15 cellular contexts compared by ENCODE assay signal in genomic region chr11:95341246-95341645, GRCh38.
A peak's percentile ranks its signal among the peaks of the same experiment; 100 is the strongest.
DNase-seq lines count a peak whose midpoint lies in the region; ATAC-seq and TF ChIP-seq lines count a peak whose summit lies in the region.
"Had no signal": no experiment of that assay in that cellular context is flagged by ENCODE, and none has a peak within 500 bp of the region (broad histone marks: within the 10 kb centered on the region; RNA-seq: fewer than 3 reads in every experiment).

No MANE protein-coding gene starts in this region.

- peak overlapping the region; percentile 97 for H3K27ac ChIP-seq in hepatocyte
- H3K27ac ChIP-seq in psoas muscle = no peak overlapping the region

- H3K9me3 ChIP-seq in hepatocyte (ENCODE audit: low read depth) (no peaks in the 10 kb centered on the region), psoas muscle (no peaks in the 10 kb centered on the region)
- H3K9me3 ChIP-seq: tibial nerve had no signal

- H2AFZ ChIP-seq in hepatocyte = no peak overlapping the region

- H3K27me3 ChIP-seq in hepatocyte (no peaks in the 10 kb centered on the region), psoas muscle (ENCODE audit: insufficient read depth in 3 of 3, low read length in 2 of 3) (no peaks in the 10 kb centered on the region)
- H3K27me3 ChIP-seq: tibial nerve had no signal

- DNase-seq in AG20443 (ENCODE audit: low spot score) (peak; percentile 48), NCI-H2171 treated with DMSO at 0.1 percent for 48 hours (lab: John Stamatoyannopoulos, UW) (peak; percentile 79), hepatocyte (ENCODE audit: low spot score) (no peak), psoas muscle (peak; percentile 14 to 51), NCI-H2227 treated with DMSO at 0.1 percent for 48 hours (lab: John Stamatoyannopoulos, UW) (no peak), mucosa of gallbladder (ENCODE audit: low spot score) (no peak)
- DNase-seq: activated CD4-positive, alpha-beta T cell treated with anti-CD3 and anti-CD28 coated beads for 48 hours; naive thymus-derived CD4-positive, alpha-beta T cell; Right ventricle myocardium superior; T-helper 17 cell had no signal

- WGBS in hepatocyte (ENCODE audit: low lambda C conversion rate, missing lambda C conversion rate) = 79% methylated on average over 8 of the region's 8 CpGs
- WGBS in psoas muscle, 3 donors = 51 to 76% (median 52%) methylated on average over 8 of the region's 8 CpGs

- no peak overlapping the region for H3K4me2 ChIP-seq in hepatocyte

- TF ChIP-seq CTCF in hepatocyte (IDR thresholded peaks at IDR 0.05; ENCODE audit: poor library complexity) = no peak
- TF ChIP-seq CTCF in psoas muscle (IDR thresholded peaks at IDR 0.05) = no peak

- H3K9me2 ChIP-seq in hepatocyte (replicated peaks; ENCODE audit: insufficient read depth) = no peaks in the 10 kb centered on the region

- no peak for ATAC-seq in psoas muscle
- no peak for ATAC-seq in HG03457 (IDR thresholded peaks at IDR 0.05; ENCODE audit: unreplicated experiment)
- no peak for ATAC-seq in HG03442 (IDR thresholded peaks at IDR 0.05; ENCODE audit: unreplicated experiment)
- ATAC-seq: activated naive CD4-positive, alpha-beta T cell treated with anti-CD3 and anti-CD28 coated beads, Interleukin-2, amount 50 U/mL, for 72 hours; HCT116; naive thymus-derived CD4-positive, alpha-beta T cell; T-helper 17 cell had no signal

- no peaks in the 10 kb centered on the region for H3K79me2 ChIP-seq in hepatocyte

- intact Hi-C loops in psoas muscle (cut with DNase I) = no loop called here

- no peaks in the 10 kb centered on the region for H4K20me1 ChIP-seq in hepatocyte (ENCODE audit: insufficient read depth, poor library complexity, severe bottlenecking)

- no peak overlapping the region for H3K4me3 ChIP-seq in hepatocyte
- no peak overlapping the region for H3K4me3 ChIP-seq in psoas muscle
- H3K4me3 ChIP-seq: tibial nerve had no signal

- H3K36me3 ChIP-seq in hepatocyte (replicated peaks; ENCODE audit: insufficient read depth, low read depth) (no peaks in the 10 kb centered on the region), psoas muscle (ENCODE audit: insufficient read depth in 1 of 2, low read depth in 1 of 2) (no peaks in the 10 kb centered on the region)
- H3K36me3 ChIP-seq: tibial nerve had no signal

- peaks cover 35% of the 10 kb centered on the region for H3K4me1 ChIP-seq in hepatocyte (ENCODE audit: insufficient read depth)
- peaks cover 27% of the 10 kb centered on the region for H3K4me1 ChIP-seq in psoas muscle

Comparison
In these comparisons a context has a peak if more than half of its experiments do, and no peak if none do; other contexts are left out.
1. DNase-seq: peak in AG20443 (single experiment), NCI-H2171 treated with DMSO at 0.1 percent for 48 hours (single experiment) and psoas muscle (2 of 2); none in hepatocyte (single experiment), NCI-H2227 treated with DMSO at 0.1 percent for 48 hours (single experiment) and mucosa of gallbladder (single experiment).